In genomic region chr10:79148452-79149344, GRCh38 we compare ENCODE assay signal across 8 cellular contexts.
DNase-seq lines count a peak whose midpoint lies in the region; ATAC-seq and TF ChIP-seq lines count a peak whose summit lies in the region.

No MANE protein-coding gene starts in this region.

- H3K27ac ChIP-seq in muscle layer of colon (ENCODE audit: low read depth, low read length): peak overlapping the region; percentile 64

- DNase-seq in AG10803 (ENCODE audit: low read depth) (peak; percentile 67), OCI-M1 (lab: John Stamatoyannopoulos, UW) (peak; percentile 57), RKO (ENCODE audit: low spot score) (no peak), SIG-M5 (lab: John Stamatoyannopoulos, UW) (no peak)

- H3K4me3 ChIP-seq in AG10803 (ENCODE audit: low read length): no peak overlapping the region
- H3K4me3 ChIP-seq in endocrine pancreas (ENCODE audit: control insufficient read depth, insufficient read depth, low read length): no peak overlapping the region
- no peak overlapping the region for H3K4me3 ChIP-seq in muscle layer of colon (ENCODE audit: low read depth in 1 of 2, low read length in 2 of 2)

- H3K9me3 ChIP-seq in endocrine pancreas (ENCODE audit: control insufficient read depth, low read length) (no peaks in the 10 kb centered on the region), muscle layer of colon (ENCODE audit: low read length) (no peaks in the 10 kb centered on the region)

- no peak for ATAC-seq in GM18867 (IDR thresholded peaks at IDR 0.05; ENCODE audit: unreplicated experiment)
- ATAC-seq in HG03469 (IDR thresholded peaks at IDR 0.05; ENCODE audit: unreplicated experiment): no peak

- H3K4me1 ChIP-seq in endocrine pancreas (ENCODE audit: control insufficient read depth, insufficient read depth, low read length) (no peaks in the 10 kb centered on the region), muscle layer of colon (ENCODE audit: insufficient read depth, low read length) (peaks cover 98% of the 10 kb centered on the region)

- H3K36me3 ChIP-seq in endocrine pancreas (ENCODE audit: control insufficient read depth, insufficient read depth, low read length) (no peaks in the 10 kb centered on the region), muscle layer of colon (ENCODE audit: insufficient read depth, low read length) (peaks cover 15% of the 10 kb centered on the region)

- peak overlapping the region; percentile 35 for H3K9ac ChIP-seq in endocrine pancreas (ENCODE audit: control insufficient read depth, insufficient read depth, low read length)
- H3K9ac ChIP-seq in muscle layer of colon (ENCODE audit: low read length): peak overlapping the region; percentile 37

- no peaks in the 10 kb centered on the region for H3K27me3 ChIP-seq in endocrine pancreas (ENCODE audit: control insufficient read depth, insufficient read depth, low read length)
- H3K27me3 ChIP-seq in muscle layer of colon (ENCODE audit: control insufficient read depth in 1 of 2, insufficient read depth in 2 of 2, low read length in 2 of 2): no peaks in the 10 kb centered on the region

- TF ChIP-seq CTCF in AG10803 (conservative IDR thresholded peaks at IDR 0.05; ENCODE audit: low read length): no peak

Comparison
In these comparisons a context has a peak if more than half of its experiments do, and no peak if none do; other contexts are left out.
1. DNase-seq: peak in AG10803 (single experiment) and OCI-M1 (single experiment); none in RKO (single experiment) and SIG-M5 (single experiment).